8 cellular contexts compared by ENCODE assay signal in the genomic region with DNA sequence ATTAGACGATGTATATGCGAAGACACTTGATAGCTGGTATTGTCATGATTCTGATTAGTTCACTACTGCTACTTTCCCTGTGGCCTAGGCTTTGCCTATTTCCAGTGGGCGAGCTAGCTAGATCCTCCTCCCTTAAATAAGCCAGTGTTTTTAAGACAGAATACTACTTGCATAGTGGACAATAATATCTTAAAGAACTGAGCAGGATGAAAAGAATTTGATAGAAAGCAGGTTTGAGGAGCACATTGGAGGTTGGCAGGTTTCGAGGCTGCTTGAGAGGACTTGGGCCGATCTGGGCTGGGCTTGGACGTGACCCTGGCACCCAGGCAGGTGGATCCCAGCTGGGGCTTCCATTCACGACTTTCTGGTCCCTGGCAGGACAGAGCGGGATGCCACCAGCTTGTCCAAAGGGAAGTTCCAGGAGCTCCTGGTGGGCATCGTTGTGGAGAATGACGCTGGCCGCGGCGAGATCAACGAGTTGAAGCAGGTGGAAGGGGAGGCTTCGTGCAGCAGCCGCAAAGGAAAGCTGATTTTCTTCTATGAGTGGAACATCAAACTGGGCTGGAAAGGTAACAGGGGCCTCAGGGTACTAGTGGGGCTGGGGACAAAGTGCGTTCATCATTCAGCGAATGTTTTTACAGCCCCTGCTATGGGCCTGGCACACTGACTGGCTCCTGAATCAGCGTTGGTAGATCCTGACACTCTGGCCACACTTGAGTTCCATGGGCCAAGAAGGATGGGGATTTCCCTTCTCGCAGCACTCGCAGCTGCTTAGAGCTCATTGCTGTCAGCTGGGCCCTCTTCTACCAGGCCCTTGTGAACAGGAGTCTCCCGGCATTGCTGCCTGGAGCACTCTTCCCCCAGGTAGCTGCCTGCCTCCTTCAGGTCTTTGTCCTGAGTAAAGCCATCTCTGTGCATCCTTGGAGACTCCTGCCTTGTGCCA. TPM values are rescaled to one million over a fixed set of nuclear protein-coding genes. Genes with fewer than 3 reads are reported as not detected.
DNase-seq lines count a peak whose midpoint lies in the region; ATAC-seq and TF ChIP-seq lines count a peak whose summit lies in the region.

No MANE protein-coding gene starts in this region.

- H3F3A ChIP-seq in neural cell (ENCODE audit: insufficient read depth, low read length, poor library complexity, severe bottlenecking) = no peaks in the 10 kb centered on the region

- no peaks in the 10 kb centered on the region for H3K27me3 ChIP-seq in neural cell (ENCODE audit: insufficient read depth, low read depth, low read length)

- no peak for ATAC-seq in HG02884 (IDR thresholded peaks at IDR 0.05; ENCODE audit: unreplicated experiment)
- no peak for ATAC-seq in GM18861 (IDR thresholded peaks at IDR 0.05; ENCODE audit: unreplicated experiment)
- no peak for ATAC-seq in activated CD4-positive, CD25-positive, alpha-beta regulatory T cell treated with anti-CD3 and anti-CD28 coated beads, Interleukin-2, amount 50 U/mL, for 24 hours

- peak overlapping the region; percentile 83 for H3K4me3 ChIP-seq in NB4 (ENCODE audit: low read depth, low read length)
- H3K4me3 ChIP-seq in neural cell (ENCODE audit: low read length) = peak overlapping the region; percentile 93

- no peaks in the 10 kb centered on the region for H3K36me3 ChIP-seq in neural cell (ENCODE audit: insufficient read depth, low read length)

- no peak for TF ChIP-seq POLR2A in NB4 (IDR thresholded peaks at IDR 0.05; ENCODE audit: extremely low read depth, insufficient read length)

- no peak overlapping the region for H2AFZ ChIP-seq in neural cell (ENCODE audit: low read depth, low read length)

- no peak for TF ChIP-seq EP300 in neural cell (conservative IDR thresholded peaks at IDR 0.05; ENCODE audit: poor library complexity, severe bottlenecking)

- peak; percentile 42 for DNase-seq in Daoy (ENCODE audit: low read depth)
- DNase-seq in NB4 (ENCODE audit: low read depth) = no peak
- no peak for DNase-seq in NCI-H69 (lab: John Stamatoyannopoulos, UW)

- H3K9me3 ChIP-seq in neural cell (ENCODE audit: low read length) = no peaks in the 10 kb centered on the region

- no peaks in the 10 kb centered on the region for H3K9me2 ChIP-seq in neural cell (ENCODE audit: insufficient read depth, low read length)

- no peak overlapping the region for H3K9ac ChIP-seq in neural cell (ENCODE audit: low read length)

- H3K27ac ChIP-seq in cingulate gyrus (ENCODE audit: low read depth, low read length) (peak overlapping the region; percentile 99), neural cell (ENCODE audit: low read length) (no peak overlapping the region)

- TF ChIP-seq CTCF in NB4 (IDR thresholded peaks at IDR 0.05; ENCODE audit: low read depth, low read length) (no peak), neural cell (IDR thresholded peaks at IDR 0.05; ENCODE audit: poor library complexity, severe bottlenecking) (no peak)

- TF ChIP-seq RAD21 in neural cell (conservative IDR thresholded peaks at IDR 0.05) = no peak

- no peaks in the 10 kb centered on the region for H4K20me1 ChIP-seq in neural cell (ENCODE audit: insufficient read depth)

- H3K79me2 ChIP-seq in neural cell (replicated peaks; ENCODE audit: insufficient read depth, low read length) = no peaks in the 10 kb centered on the region

- H3K4me2 ChIP-seq in neural cell (ENCODE audit: low read length) = no peak overlapping the region

TF ChIP-seq in neural cell, 6 proteins besides CTCF, POLR2A, EP300 and RAD21:
- TF ChIP-seq MXI1 (conservative IDR thresholded peaks at IDR 0.05; ENCODE audit: poor library complexity, severe bottlenecking) = no peak
- TF ChIP-seq POLR2AphosphoS5 (IDR thresholded peaks at IDR 0.05) = no peak
- TF ChIP-seq, protein P1, sequence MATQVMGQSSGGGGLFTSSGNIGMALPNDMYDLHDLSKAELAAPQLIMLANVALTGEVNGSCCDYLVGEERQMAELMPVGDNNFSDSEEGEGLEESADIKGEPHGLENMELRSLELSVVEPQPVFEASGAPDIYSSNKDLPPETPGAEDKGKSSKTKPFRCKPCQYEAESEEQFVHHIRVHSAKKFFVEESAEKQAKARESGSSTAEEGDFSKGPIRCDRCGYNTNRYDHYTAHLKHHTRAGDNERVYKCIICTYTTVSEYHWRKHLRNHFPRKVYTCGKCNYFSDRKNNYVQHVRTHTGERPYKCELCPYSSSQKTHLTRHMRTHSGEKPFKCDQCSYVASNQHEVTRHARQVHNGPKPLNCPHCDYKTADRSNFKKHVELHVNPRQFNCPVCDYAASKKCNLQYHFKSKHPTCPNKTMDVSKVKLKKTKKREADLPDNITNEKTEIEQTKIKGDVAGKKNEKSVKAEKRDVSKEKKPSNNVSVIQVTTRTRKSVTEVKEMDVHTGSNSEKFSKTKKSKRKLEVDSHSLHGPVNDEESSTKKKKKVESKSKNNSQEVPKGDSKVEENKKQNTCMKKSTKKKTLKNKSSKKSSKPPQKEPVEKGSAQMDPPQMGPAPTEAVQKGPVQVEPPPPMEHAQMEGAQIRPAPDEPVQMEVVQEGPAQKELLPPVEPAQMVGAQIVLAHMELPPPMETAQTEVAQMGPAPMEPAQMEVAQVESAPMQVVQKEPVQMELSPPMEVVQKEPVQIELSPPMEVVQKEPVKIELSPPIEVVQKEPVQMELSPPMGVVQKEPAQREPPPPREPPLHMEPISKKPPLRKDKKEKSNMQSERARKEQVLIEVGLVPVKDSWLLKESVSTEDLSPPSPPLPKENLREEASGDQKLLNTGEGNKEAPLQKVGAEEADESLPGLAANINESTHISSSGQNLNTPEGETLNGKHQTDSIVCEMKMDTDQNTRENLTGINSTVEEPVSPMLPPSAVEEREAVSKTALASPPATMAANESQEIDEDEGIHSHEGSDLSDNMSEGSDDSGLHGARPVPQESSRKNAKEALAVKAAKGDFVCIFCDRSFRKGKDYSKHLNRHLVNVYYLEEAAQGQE (IDR thresholded peaks at IDR 0.05; ENCODE audit: borderline replicate concordance) = no peak
- no peak for TF ChIP-seq EZH2 (IDR thresholded peaks at IDR 0.05; ENCODE audit: borderline replicate concordance, insufficient read depth, low read length, poor library complexity, severe bottlenecking)

RNA-seq across cellular contexts. Expression of a gene that starts 16.9 kb away (rescaled TPM):
- 10.5 and 13.4 TPM in 2 replicates for total RNA-seq in Daoy (2014; rRNA removed; shearing (Covaris generic))
- polyA plus RNA-seq in neural cell = 17.4 and 27.1 TPM in 2 replicates
- polyA minus RNA-seq in neural cell = 6.3 and 11.6 TPM in 2 replicates
